Comparison of ENCODE assay signal across 15 cellular contexts in the genomic region with DNA sequence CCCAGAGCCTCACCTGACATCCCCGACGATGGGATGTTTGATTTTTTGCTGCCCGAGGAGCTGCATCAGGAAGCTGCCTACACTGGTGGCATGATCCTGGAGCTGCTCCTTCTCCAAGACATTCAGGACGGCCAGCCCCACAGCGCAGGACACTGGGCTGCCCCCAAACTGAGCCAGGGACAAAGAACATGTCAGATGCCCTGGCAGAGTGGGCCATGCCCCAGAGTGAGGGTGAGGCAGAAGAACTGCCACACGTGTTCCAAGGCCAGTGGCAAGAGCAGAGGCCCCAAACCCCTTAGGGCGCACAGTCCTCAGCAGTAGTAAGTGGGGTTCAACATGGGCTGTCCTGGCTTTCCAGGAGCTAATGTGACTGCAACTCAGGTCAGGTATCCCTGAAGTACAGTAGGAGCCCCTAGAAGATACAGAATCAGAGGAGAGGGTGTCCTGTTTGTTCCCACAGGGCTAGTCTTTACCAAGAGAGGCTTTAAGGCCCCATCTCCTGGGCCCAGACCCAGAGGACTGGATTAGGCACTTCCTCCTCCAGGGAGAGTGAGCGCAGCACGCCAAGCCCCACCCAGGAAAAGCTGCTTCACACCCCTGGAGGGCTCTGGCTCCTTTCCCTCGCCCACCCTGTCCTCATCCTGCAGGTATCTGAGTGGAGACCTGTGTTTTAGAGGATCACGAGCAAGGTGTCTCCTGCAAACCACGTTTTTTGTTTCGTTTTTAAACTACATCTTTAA. TPM values are rescaled to one million over a fixed set of nuclear protein-coding genes. Genes with fewer than 3 reads are reported as not detected.
DNase-seq lines count a peak whose midpoint lies in the region; ATAC-seq, FAIRE-seq and TF ChIP-seq lines count a peak whose summit lies in the region.
"Had no signal": no experiment of that assay in that cellular context is flagged by ENCODE, and none has a peak within 500 bp of the region (broad histone marks: within the 10 kb centered on the region; RNA-seq: fewer than 3 reads in every experiment).

No MANE protein-coding gene starts in this region.

- H4K91ac ChIP-seq in neuronal stem cell (ENCODE audit: low read depth, low read length, poor library complexity) = no peak overlapping the region

- H3K27me3 ChIP-seq in K562 (ENCODE audit: control insufficient read depth in 2 of 2, insufficient read depth in 2 of 2, low read length in 2 of 2) = no peaks in the 10 kb centered on the region
- H3K27me3 ChIP-seq in neuronal stem cell (ENCODE audit: control insufficient read depth in 3 of 3, insufficient read depth in 3 of 3, low read depth in 1 of 3, low read length in 3 of 3) = no peaks in the 10 kb centered on the region
- H3K27me3 ChIP-seq: heart left ventricle had no signal

- peak overlapping the region; percentile 73 for H3K27ac Mint-ChIP-seq in activated CD8-positive, alpha-beta T cell treated with anti-CD3 and anti-CD28 coated beads for 36 hours
- H3K27ac Mint-ChIP-seq in activated CD8-positive, alpha-beta T cell treated with anti-CD3 and anti-CD28 coated beads, Interleukin-2, amount 10 ng/mL, durations not matched to agents 7 days and 5 days = no peak overlapping the region

- intact Hi-C loops in activated CD8-positive, alpha-beta T cell treated with anti-CD3 and anti-CD28 coated beads for 36 hours (cut with micrococcal nuclease) = no loop called here
- intact Hi-C loops in K562 (cut with micrococcal nuclease) = no loop called here

- peaks cover 26% of the 10 kb centered on the region for H4K20me1 ChIP-seq in K562 (replicated peaks; ENCODE audit: control insufficient read depth, insufficient read depth, low read length)

- H3K4me3 Mint-ChIP-seq in activated CD8-positive, alpha-beta T cell treated with anti-CD3 and anti-CD28 coated beads for 36 hours = no peak overlapping the region
- no peak overlapping the region for H3K4me3 Mint-ChIP-seq in activated CD8-positive, alpha-beta T cell treated with anti-CD3 and anti-CD28 coated beads, Interleukin-2, amount 10 ng/mL, durations not matched to agents 7 days and 5 days

- POLR2A ChIA-PET in activated CD8-positive, alpha-beta T cell treated with anti-CD3 and anti-CD28 coated beads for 36 hours (lab: Charles Lee) = interaction anchor here (1.6 to 16.9 kb wide), 4 partner anchors 9 to 371 kb away, joined by 4 to 431 read pairs (median 60); partner anchors contain the start of genes HNRNPAB and PHYKPL
- POLR2A ChIA-PET in activated CD8-positive, alpha-beta T cell treated with anti-CD3 and anti-CD28 coated beads, Interleukin-2, amount 10 ng/mL, durations not matched to agents 7 days and 5 days (lab: Charles Lee) = interaction anchor here (0.7 to 3.5 kb wide), 3 partner anchors 10 to 25 kb away, joined by 3 to 21 read pairs (median 5); partner anchors contain the start of genes HNRNPAB and PHYKPL
- POLR2A ChIA-PET in K562 (lab: Yijun Ruan, JAX) = interaction anchor here (0.6 to 12.7 kb wide), 11 partner anchors 9 to 985 kb away, joined by 3 to 162 read pairs (median 3); partner anchors contain the start of genes HNRNPAB and PHYKPL

- DNase-seq in activated CD8-positive, alpha-beta T cell treated with anti-CD3 and anti-CD28 coated beads for 36 hours = no peak
- DNase-seq in activated CD8-positive, alpha-beta T cell treated with anti-CD3 and anti-CD28 coated beads, Interleukin-2, amount 10 ng/mL, durations not matched to agents 7 days and 5 days = no peak
- DNase-seq in K562 (ENCODE audit: extremely low read depth in 1 of 4, low spot score in 3 of 4) (no peak), neuronal stem cell (ENCODE audit: low spot score) (no peak), omental fat pad (ENCODE audit: low spot score) (no peak)
- no peak for DNase-seq in stimulated activated CD8-positive, alpha-beta memory T cell treated with anti-CD3 and anti-CD28 coated beads, Interleukin-4, amount 100 ng/mL, for 48 hours
- DNase-seq: activated gamma-delta T cell treated with Interleukin-2 at 50 U/mL for 16 hours; cerebellar nuclear complex; NCI-H2081 treated with DMSO at 0.1 percent for 48 hours; nucleus accumbens; stimulated activated CD4-positive, alpha-beta T cell treated with anti-CD3 and anti-CD28 coated beads, Interleukin-12 subunit alpha, Interleukin-12 subunit beta, amount 100 ng/mL, for 4 hours; trophoblast cell had no signal

- peaks cover 17% of the 10 kb centered on the region for H3K4me1 Mint-ChIP-seq in activated CD8-positive, alpha-beta T cell treated with anti-CD3 and anti-CD28 coated beads for 36 hours (ENCODE audit: low read depth)
- H3K4me1 Mint-ChIP-seq in activated CD8-positive, alpha-beta T cell treated with anti-CD3 and anti-CD28 coated beads, Interleukin-2, amount 10 ng/mL, durations not matched to agents 7 days and 5 days (ENCODE audit: low read depth) = peaks cover 20% of the 10 kb centered on the region

- no peak overlapping the region for H3K14ac ChIP-seq in neuronal stem cell (ENCODE audit: low read length)

- WGBS in K562 (ENCODE audit: insufficient coverage, low coverage, missing lambda C conversion rate) = 77% methylated on average over 13 of the region's 13 CpGs
- no CpG with 5 or more reads among the region's 13 CpGs for WGBS in neuronal stem cell (ENCODE audit: extremely low coverage in 2 of 2, insufficient read length in 2 of 2, insufficient replicate concordance in 1 of 2), 2 donors

- H3K9me1 ChIP-seq in K562 (ENCODE audit: control insufficient read depth, insufficient read depth, low read length) = no peaks in the 10 kb centered on the region

- H3K9ac ChIP-seq in K562 (ENCODE audit: insufficient read depth in 1 of 2, low read depth in 2 of 2, low read length in 2 of 2) = peak overlapping the region in 1 of 2 experiments; percentile 70; a peak in 1 of 4 replicates
- no peak overlapping the region for H3K9ac ChIP-seq in neuronal stem cell (ENCODE audit: low read depth, low read length, poor library complexity)

- TF ChIP-seq CTCF in activated CD8-positive, alpha-beta T cell treated with anti-CD3 and anti-CD28 coated beads for 36 hours (IDR thresholded peaks at IDR 0.05) = no peak
- TF ChIP-seq CTCF in K562 (IDR thresholded peaks at IDR 0.05 in 2 of 3, conservative IDR thresholded peaks at IDR 0.05 in 1 of 3; ENCODE audit: insufficient read depth in 2 of 3, low read depth in 1 of 3, low read length in 3 of 3) = no peak
- TF ChIP-seq CTCF in omental fat pad (IDR thresholded peaks at IDR 0.05) = no peak

- H3K18ac ChIP-seq in neuronal stem cell (ENCODE audit: low read length) = no peak overlapping the region

- peak overlapping the region; percentile 12 for H2BK120ac ChIP-seq in neuronal stem cell (ENCODE audit: low read depth, low read length)

- H3K4me3 ChIP-seq in K562 = no peak overlapping the region
- H3K4me3 ChIP-seq in neuronal stem cell (ENCODE audit: low read length in 2 of 2) = peak overlapping the region in 1 of 2 donors; percentile 1
- H3K4me3 ChIP-seq: heart left ventricle had no signal

- H3K36me3 ChIP-seq in K562 (ENCODE audit: control insufficient read depth, insufficient read depth, low read length) (peaks cover 82% of the 10 kb centered on the region), neuronal stem cell (replicated peaks in 1 of 2; ENCODE audit: control insufficient read depth in 2 of 2, insufficient read depth in 2 of 2, low read length in 2 of 2) (peaks cover 59 to 89% of the 10 kb centered on the region in 2 donors)

- TF ChIP-seq POLR2A in GM19193 (IDR thresholded peaks at IDR 0.05; ENCODE audit: extremely low read depth, insufficient read depth, insufficient read length) (peak; percentile 12), K562 (conservative IDR thresholded peaks at IDR 0.05) (peak; percentile 41; the same call in 1 of the 2 replicates)

- peaks cover 0 to 10% of the 10 kb centered on the region in 2 experiments; a peak in 2 of 5 replicates for H3K4me1 ChIP-seq in K562 (replicated peaks in 1 of 2; ENCODE audit: control insufficient read depth in 2 of 2, insufficient read depth in 2 of 2, low read length in 2 of 2)
- H3K4me1 ChIP-seq in neuronal stem cell (ENCODE audit: control insufficient read depth in 2 of 2, insufficient read depth in 1 of 2, low read depth in 1 of 2, low read length in 2 of 2) = no peaks in the 10 kb centered on the region

- H3K27me3 Mint-ChIP-seq in activated CD8-positive, alpha-beta T cell treated with anti-CD3 and anti-CD28 coated beads for 36 hours = no peaks in the 10 kb centered on the region
- no peaks in the 10 kb centered on the region for H3K27me3 Mint-ChIP-seq in activated CD8-positive, alpha-beta T cell treated with anti-CD3 and anti-CD28 coated beads, Interleukin-2, amount 10 ng/mL, durations not matched to agents 7 days and 5 days (ENCODE audit: low read depth)

- peak overlapping the region; percentile 59 for H3K23ac ChIP-seq in neuronal stem cell (ENCODE audit: low read depth, low read length, poor library complexity)

- H2AFZ ChIP-seq in K562 (ENCODE audit: low read depth, low read length) (no peak overlapping the region), neuronal stem cell (ENCODE audit: low read length) (no peak overlapping the region)

- FAIRE-seq in K562 (lab: Jason Lieb, UNC) = no peak

- no peak overlapping the region for H2AK5ac ChIP-seq in neuronal stem cell (ENCODE audit: low read depth, low read length)

- no peaks in the 10 kb centered on the region; the same call in 2 of the 3 replicates for H3K79me2 ChIP-seq in K562 (ENCODE audit: control insufficient read depth, insufficient read depth, low read length)

- peaks cover 67% of the 10 kb centered on the region for H3K36me3 Mint-ChIP-seq in activated CD8-positive, alpha-beta T cell treated with anti-CD3 and anti-CD28 coated beads for 36 hours (ENCODE audit: low read depth)
- H3K36me3 Mint-ChIP-seq in activated CD8-positive, alpha-beta T cell treated with anti-CD3 and anti-CD28 coated beads, Interleukin-2, amount 10 ng/mL, durations not matched to agents 7 days and 5 days (ENCODE audit: low read depth) = peaks cover 75% of the 10 kb centered on the region

- H3K4me2 ChIP-seq in K562 (ENCODE audit: insufficient read depth, low read length) (no peak overlapping the region), neuronal stem cell (ENCODE audit: insufficient read depth, low read length, poor library complexity, severe bottlenecking) (no peak overlapping the region)

- no peak for TF ChIP-seq EP300 in K562 (IDR thresholded peaks at IDR 0.05; ENCODE audit: low read length)

- peak overlapping the region; percentile 68 for H4K8ac ChIP-seq in neuronal stem cell (ENCODE audit: low read depth, low read length)

- peaks cover 1% of the 10 kb centered on the region for H3K79me1 ChIP-seq in neuronal stem cell (ENCODE audit: low read depth, low read length)

- no peak overlapping the region for H3K4ac ChIP-seq in neuronal stem cell (ENCODE audit: low read length)

- no peak overlapping the region for H2BK12ac ChIP-seq in neuronal stem cell (ENCODE audit: low read length)

- no peaks in the 10 kb centered on the region for H3K9me3 Mint-ChIP-seq in activated CD8-positive, alpha-beta T cell treated with anti-CD3 and anti-CD28 coated beads for 36 hours
- no peaks in the 10 kb centered on the region for H3K9me3 Mint-ChIP-seq in activated CD8-positive, alpha-beta T cell treated with anti-CD3 and anti-CD28 coated beads, Interleukin-2, amount 10 ng/mL, durations not matched to agents 7 days and 5 days (ENCODE audit: insufficient read depth)

- in situ Hi-C loops in K562 (cut with MboI) = no loop called here

- no peak overlapping the region for H2BK5ac ChIP-seq in neuronal stem cell (ENCODE audit: low read length)

- no TSS peak for BruUV-seq in K562 (replicated peaks; lab: Mats Ljungman, UMichigan)

- ATAC-seq in activated CD8-positive, alpha-beta T cell treated with anti-CD3 and anti-CD28 coated beads for 36 hours = peak; percentile 6
- no peak for ATAC-seq in activated CD8-positive, alpha-beta T cell treated with anti-CD3 and anti-CD28 coated beads, Interleukin-2, amount 10 ng/mL, durations not matched to agents 7 days and 5 days
- ATAC-seq in K562 (0 out of 3 replicates have a peak, but pooled peaks have one; percentile 1), omental fat pad (ENCODE audit: low FRiP score) (no peak), HG02623 (IDR thresholded peaks at IDR 0.05; ENCODE audit: unreplicated experiment) (no peak)

- no peak for TF ChIP-seq RAD21 in K562 (CRISPR knock-in tag; conservative IDR thresholded peaks at IDR 0.05 in 1 of 2, IDR thresholded peaks at IDR 0.05 in 1 of 2)

- H3K9me3 ChIP-seq in K562 (replicated peaks; ENCODE audit: control insufficient read depth, insufficient read depth, low read depth, low read length) (no peaks in the 10 kb centered on the region), neuronal stem cell (replicated peaks in 1 of 2; ENCODE audit: control insufficient read depth in 2 of 2, insufficient read depth in 1 of 2, low read depth in 1 of 2, low read length in 2 of 2) (no peaks in the 10 kb centered on the region)
- H3K9me3 ChIP-seq: heart left ventricle had no signal

- H2BK15ac ChIP-seq in neuronal stem cell (ENCODE audit: low read length) = no peak overlapping the region

- 0 out of 3 replicates have a peak overlapping the region, but pooled peaks have one; percentile 38 for H3K27ac ChIP-seq in K562 (ENCODE audit: extremely low read depth, low read depth, low read length)
- H3K27ac ChIP-seq in neuronal stem cell (replicated peaks; ENCODE audit: low read length) = no peak overlapping the region
- H3K27ac ChIP-seq: heart left ventricle had no signal

- CTCF ChIA-PET in activated CD8-positive, alpha-beta T cell treated with anti-CD3 and anti-CD28 coated beads for 36 hours (lab: Charles Lee) = no interaction called here
- CTCF ChIA-PET in activated CD8-positive, alpha-beta T cell treated with anti-CD3 and anti-CD28 coated beads, Interleukin-2, amount 10 ng/mL, durations not matched to agents 7 days and 5 days (lab: Charles Lee) = interaction anchor here (0.7 to 1.9 kb wide), 3 partner anchors 9 to 140 kb away, joined by 3 to 5 read pairs (median 4); no protein-coding TSS in a partner anchor
- CTCF ChIA-PET in K562 (lab: Yijun Ruan, JAX; ENCODE audit: low intra/inter-chr PET ratio) = no interaction called here

RNA-seq across cellular contexts. Expression of gene HNRNPAB, which starts 11.1 kb away (rescaled TPM):
- total RNA-seq in activated CD8-positive, alpha-beta T cell treated with anti-CD3 and anti-CD28 coated beads for 36 hours = 100 to 1,000 TPM; 392 to 399 TPM
- total RNA-seq in activated CD8-positive, alpha-beta T cell treated with anti-CD3 and anti-CD28 coated beads, Interleukin-2, amount 10 ng/mL, durations not matched to agents 7 days and 5 days = 100 to 1,000 TPM; 335 to 336 TPM
- 107 and 112 TPM in 2 replicates for total RNA-seq in K562 (2011; cell fraction: chromatin; rRNA removed; ENCODE audit: low replicate concordance)
- total RNA-seq in K562 (2011; cell fraction: nucleolus; rRNA removed) = 50.4 and 55.9 TPM in 2 replicates
- total RNA-seq in K562 (2011; cell fraction: nucleoplasm; rRNA removed) = 93.1 and 119 TPM in 2 replicates
- total RNA-seq in K562 (2014; rRNA removed) = 236 and 251 TPM in 2 replicates
- 193 and 210 TPM in 2 replicates for total RNA-seq in K562 (2014; rRNA removed; fragmentation: Illumina TruSeq; extraction: Trizol)
- total RNA-seq in K562 (2015; rRNA removed; fragmentation: Illumina TruSeq; extraction: Trizol) = 213 and 223 TPM in 2 replicates
- 299 and 351 TPM in 2 replicates for total RNA-seq in K562 (2021)
- polyA plus RNA-seq in K562 (2011; rRNA removed) = 160 and 253 TPM in 2 replicates
- 229 and 236 TPM in 2 replicates for polyA plus RNA-seq in K562 (2011; cell fraction: cytosol; rRNA removed)
- polyA plus RNA-seq in K562 (2011; cell fraction: nucleus; rRNA removed) = 131 TPM in 2 replicates
- polyA plus RNA-seq in K562 (2012) = 175 and 305 TPM in 2 replicates
- 284 and 307 TPM in 2 replicates for polyA plus RNA-seq in K562 (2014; fragmentation: Illumina TruSeq; extraction: Trizol)
- polyA plus RNA-seq in K562 (2014; fragmentation: Nextera tagmentation; extraction: Ambion mirVana) = 10 to 100 TPM; 34.6 to 44.7 TPM
- polyA plus RNA-seq in K562 (2014; rRNA removed) = 404 and 425 TPM in 2 replicates
- polyA minus RNA-seq in K562 (2011; rRNA and poly(A)+ RNA removed) = 75.6 and 103 TPM in 2 replicates
- 69.1 and 82.2 TPM in 2 replicates for polyA minus RNA-seq in K562 (2011; cell fraction: cytosol; rRNA and poly(A)+ RNA removed)
- 31.9 and 48.4 TPM in 2 replicates for polyA minus RNA-seq in K562 (2011; cell fraction: nucleus; rRNA and poly(A)+ RNA removed)
- polyA plus RNA-seq in neuronal stem cell (2013, experiment 1 of 2) = 252 TPM
- polyA plus RNA-seq in neuronal stem cell (2013, experiment 2 of 2) = 248 TPM
- 100 to 1,000 TPM in 1 of 4 donors, 10 to 100 TPM in 3; 77.2 to 204 (median 88.6) TPM for total RNA-seq in omental fat pad

RNA-seq across cellular contexts. Expression of gene PHYKPL, which starts 17.2 kb away (rescaled TPM):
- 10 to 100 TPM; 60.4 to 62.1 TPM for total RNA-seq in activated CD8-positive, alpha-beta T cell treated with anti-CD3 and anti-CD28 coated beads for 36 hours
- 100 to 1,000 TPM; 125 to 126 TPM for total RNA-seq in activated CD8-positive, alpha-beta T cell treated with anti-CD3 and anti-CD28 coated beads, Interleukin-2, amount 10 ng/mL, durations not matched to agents 7 days and 5 days
- total RNA-seq in K562 (2011; cell fraction: chromatin; rRNA removed; ENCODE audit: low replicate concordance) = 203 and 378 TPM in 2 replicates
- 205 and 217 TPM in 2 replicates for total RNA-seq in K562 (2011; cell fraction: nucleolus; rRNA removed)
- total RNA-seq in K562 (2011; cell fraction: nucleoplasm; rRNA removed) = 219 and 287 TPM in 2 replicates
- total RNA-seq in K562 (2014; rRNA removed) = 18.6 and 21.6 TPM in 2 replicates
- 13.9 and 18.4 TPM in 2 replicates for total RNA-seq in K562 (2014; rRNA removed; fragmentation: Illumina TruSeq; extraction: Trizol)
- 16.7 and 17.1 TPM in 2 replicates for total RNA-seq in K562 (2015; rRNA removed; fragmentation: Illumina TruSeq; extraction: Trizol)
- 34.0 and 34.7 TPM in 2 replicates for total RNA-seq in K562 (2021)
- polyA plus RNA-seq in K562 (2011; rRNA removed) = 25.6 and 40.7 TPM in 2 replicates
- polyA plus RNA-seq in K562 (2011; cell fraction: cytosol; rRNA removed) = 18.3 and 25.8 TPM in 2 replicates
- polyA plus RNA-seq in K562 (2011; cell fraction: nucleus; rRNA removed) = 126 and 156 TPM in 2 replicates
- polyA plus RNA-seq in K562 (2012) = 19.8 and 52.3 TPM in 2 replicates
- polyA plus RNA-seq in K562 (2014; fragmentation: Illumina TruSeq; extraction: Trizol) = 19.6 and 20.1 TPM in 2 replicates
- polyA plus RNA-seq in K562 (2014; fragmentation: Nextera tagmentation; extraction: Ambion mirVana) = 1 to 10 TPM; 4.7 to 6.5 TPM
- polyA plus RNA-seq in K562 (2014; rRNA removed) = 31.9 and 32.0 TPM in 2 replicates
- polyA minus RNA-seq in K562 (2011; rRNA and poly(A)+ RNA removed) = 33.9 and 36.4 TPM in 2 replicates
- polyA minus RNA-seq in K562 (2011; cell fraction: cytosol; rRNA and poly(A)+ RNA removed) = 9.2 and 15.5 TPM in 2 replicates
- 71.5 and 72.2 TPM in 2 replicates for polyA minus RNA-seq in K562 (2011; cell fraction: nucleus; rRNA and poly(A)+ RNA removed)
- 13.6 TPM for polyA plus RNA-seq in neuronal stem cell (2013, experiment 1 of 2)
- polyA plus RNA-seq in neuronal stem cell (2013, experiment 2 of 2) = 13.2 TPM
- total RNA-seq in omental fat pad = 100 to 1,000 TPM in 1 of 4 donors, 10 to 100 TPM in 3; 62.3 to 104 (median 82.0) TPM

RNA-seq across cellular contexts. Expression of gene GMCL2, which starts 28.3 kb away (rescaled TPM):
- total RNA-seq in activated CD8-positive, alpha-beta T cell treated with anti-CD3 and anti-CD28 coated beads for 36 hours = not detected
- total RNA-seq in activated CD8-positive, alpha-beta T cell treated with anti-CD3 and anti-CD28 coated beads, Interleukin-2, amount 10 ng/mL, durations not matched to agents 7 days and 5 days = not detected
- 0.14 TPM in 1 of 2 replicates, not detected in the other for total RNA-seq in K562 (2011; cell fraction: chromatin; rRNA removed; ENCODE audit: low replicate concordance)
- total RNA-seq in K562 (2011; cell fraction: nucleolus; rRNA removed) = not detected in 2 replicates
- total RNA-seq in K562 (2011; cell fraction: nucleoplasm; rRNA removed) = not detected in 2 replicates
- total RNA-seq in K562 (2014; rRNA removed) (not detected in 2 replicates), K562 (2014; rRNA removed; fragmentation: Illumina TruSeq; extraction: Trizol) (0.04 TPM in 1 of 2 replicates, not detected in the other), K562 (2015; rRNA removed; fragmentation: Illumina TruSeq; extraction: Trizol) (not detected in 2 replicates), K562 (2021) (not detected in 2 replicates), omental fat pad (not detected)
- polyA plus RNA-seq in K562 (2011; rRNA removed) (0.03 TPM in 1 of 2 replicates, not detected in the other), K562 (2014; fragmentation: Illumina TruSeq; extraction: Trizol) (not detected in 2 replicates), K562 (2014; fragmentation: Nextera tagmentation; extraction: Ambion mirVana) (not detected), K562 (2014; rRNA removed) (not detected in 2 replicates)
- polyA plus RNA-seq in K562 (2011; cell fraction: cytosol; rRNA removed) = not detected in 2 replicates
- polyA plus RNA-seq in K562 (2011; cell fraction: nucleus; rRNA removed) = not detected in 2 replicates
- polyA plus RNA-seq in K562 (2012) = not detected in 2 replicates
- 0.06 TPM in 1 of 2 replicates, not detected in the other for polyA minus RNA-seq in K562 (2011; rRNA and poly(A)+ RNA removed)
- not detected in 2 replicates for polyA minus RNA-seq in K562 (2011; cell fraction: cytosol; rRNA and poly(A)+ RNA removed)
- polyA minus RNA-seq in K562 (2011; cell fraction: nucleus; rRNA and poly(A)+ RNA removed) = not detected in 2 replicates
- not detected for polyA plus RNA-seq in neuronal stem cell (2013, experiment 1 of 2)
- not detected for polyA plus RNA-seq in neuronal stem cell (2013, experiment 2 of 2)
- total RNA-seq: heart left ventricle had no signal
- polyA plus RNA-seq: heart left ventricle had no signal

Comparison
In these comparisons a context has a peak if more than half of its experiments do, and no peak if none do; other contexts are left out.
1. ATAC-seq: peak in activated CD8-positive, alpha-beta T cell treated with anti-CD3 and anti-CD28 coated beads for 36 hours (single experiment) and K562 (single experiment); none in activated CD8-positive, alpha-beta T cell treated with anti-CD3 and anti-CD28 coated beads, Interleukin-2, amount 10 ng/mL, durations not matched to agents 7 days and 5 days (single experiment), omental fat pad (single experiment) and HG02623 (single experiment).